ENCODE assay signal across 19 cellular contexts in genomic region chr11:86807356-86807755, GRCh38. TPM values are rescaled to one million over a fixed set of nuclear protein-coding genes. Genes with fewer than 3 reads are reported as not detected.
DNase-seq lines count a peak whose midpoint lies in the region; TF ChIP-seq lines count a peak whose summit lies in the region.
"Had no signal": no experiment of that assay in that cellular context is flagged by ENCODE, and none has a peak within 500 bp of the region (broad histone marks: within the 10 kb centered on the region; RNA-seq: fewer than 3 reads in every experiment).

No MANE protein-coding gene starts in this region.

- DNase-seq in NCI-H2227 (lab: John Stamatoyannopoulos, UW; ENCODE audit: unreplicated experiment) (peak; percentile 38), choroid plexus epithelial cell (ENCODE audit: low read depth) (peak; percentile 34), mesenchymal stem cell (no peak), retina (peak; percentile 55), NCI-H146 treated with DMSO at 0.1 percent for 48 hours (lab: John Stamatoyannopoulos, UW; ENCODE audit: unreplicated experiment) (no peak), NCI-H510A (lab: John Stamatoyannopoulos, UW) (no peak), RWPE1 (ENCODE audit: low spot score) (no peak), mucosa of gallbladder (ENCODE audit: low spot score) (no peak)
- DNase-seq: activated CD8-positive, alpha-beta memory T cell treated with anti-CD3 and anti-CD28 coated beads, Interleukin-2, amount 50 U/mL, for 4 hours; NCI-H1048; NCI-H187; NCI-H748 treated with DMSO at 0.1 percent for 48 hours; nucleus accumbens; SK-N-SH; stimulated activated CD4-positive, alpha-beta T cell treated with anti-CD3 and anti-CD28 coated beads, Interleukin-4, amount 100 ng/mL, for 1 hour; stimulated activated naive CD4-positive, alpha-beta T cell had no signal

- H2BK15ac ChIP-seq in mesenchymal stem cell (ENCODE audit: low read depth, poor library complexity, severe bottlenecking), result no peak overlapping the region

- H2BK5ac ChIP-seq in mesenchymal stem cell (ENCODE audit: low read depth, low read length, poor library complexity, severe bottlenecking), result no peak overlapping the region

- no peak overlapping the region for H2BK120ac ChIP-seq in mesenchymal stem cell (ENCODE audit: low read depth, low read length)

- H2AFZ ChIP-seq in mesenchymal stem cell (ENCODE audit: low read depth, low read length), result no peak overlapping the region

- H3K9ac ChIP-seq in mesenchymal stem cell (ENCODE audit: low read length), result no peak overlapping the region
- H3K9ac ChIP-seq: SK-N-SH had no signal

- POLR2A ChIA-PET in RWPE1 (lab: Yijun Ruan, JAX; ENCODE audit: low non-redundant PET), result no interaction called here

- no peaks in the 10 kb centered on the region for H3K9me3 ChIP-seq in mesenchymal stem cell (ENCODE audit: control insufficient read depth, low read length)
- H3K9me3 ChIP-seq: HAP-1, SK-N-SH had no signal

- peaks cover 13% of the 10 kb centered on the region for H3K4me1 ChIP-seq in mesenchymal stem cell (ENCODE audit: control insufficient read depth, insufficient read depth, low read depth, low read length)

- peak overlapping the region; percentile 30 for H3K27ac ChIP-seq in mesenchymal stem cell (ENCODE audit: low read length, poor library complexity, severe bottlenecking)
- no peak overlapping the region for H3K27ac ChIP-seq in RWPE1
- H3K27ac ChIP-seq: C4-2B, HL-60 had no signal

- no peak overlapping the region for H4K91ac ChIP-seq in mesenchymal stem cell (ENCODE audit: low read length)

- no peak overlapping the region for H2AK5ac ChIP-seq in mesenchymal stem cell (ENCODE audit: low read length, severe bottlenecking)

- no peaks in the 10 kb centered on the region for H3K79me1 ChIP-seq in mesenchymal stem cell (replicated peaks; ENCODE audit: low read length, poor library complexity, severe bottlenecking)

- H3K23ac ChIP-seq in mesenchymal stem cell (ENCODE audit: low read length in 2 of 2), result no peak overlapping the region

- H4K8ac ChIP-seq in mesenchymal stem cell (ENCODE audit: low read length), result no peak overlapping the region

- H3K4me3 ChIP-seq in choroid plexus epithelial cell (ENCODE audit: low read depth, low read length) (no peak overlapping the region), mesenchymal stem cell (ENCODE audit: insufficient read depth in 1 of 2, low read depth in 1 of 2, low read length in 2 of 2) (no peak overlapping the region)
- H3K4me3 ChIP-seq: HAP-1 had no signal

- WGBS in mesenchymal stem cell, result 56% methylated on average over 5 of the region's 5 CpGs

- H3K36me3 ChIP-seq in mesenchymal stem cell (ENCODE audit: control insufficient read depth in 1 of 2, insufficient read depth in 2 of 2, low read depth in 1 of 2, low read length in 2 of 2), result peaks cover 15 to 25% of the 10 kb centered on the region in 2 experiments
- H3K36me3 ChIP-seq: HAP-1 had no signal

- no peaks in the 10 kb centered on the region for H3K27me3 ChIP-seq in mesenchymal stem cell (ENCODE audit: control insufficient read depth in 1 of 2, insufficient read depth in 1 of 2, low read length in 2 of 2)

- no peak for TF ChIP-seq CTCF in choroid plexus epithelial cell (conservative IDR thresholded peaks at IDR 0.05; ENCODE audit: low read depth, low read length)
- TF ChIP-seq CTCF in RWPE1 (conservative IDR thresholded peaks at IDR 0.05; ENCODE audit: low read depth), result no peak

- H3K4me2 ChIP-seq in mesenchymal stem cell (ENCODE audit: low read length, poor library complexity, severe bottlenecking), result no peak overlapping the region

- peak overlapping the region in 1 of 2 experiments; percentile 19 for H3K4ac ChIP-seq in mesenchymal stem cell (ENCODE audit: low read depth in 1 of 2, low read length in 2 of 2)

- no peak overlapping the region for H3K14ac ChIP-seq in mesenchymal stem cell (ENCODE audit: low read length in 2 of 2)

- H3K18ac ChIP-seq in mesenchymal stem cell (ENCODE audit: low read depth in 1 of 2, low read length in 2 of 2), result no peak overlapping the region

- CTCF ChIA-PET in RWPE1 (lab: Yijun Ruan, JAX), result no interaction called here

- H2BK12ac ChIP-seq in mesenchymal stem cell (ENCODE audit: low read length in 2 of 2), result peak overlapping the region in 1 of 2 experiments; percentile 4

RNA-seq across cellular contexts. Expression of gene PRSS23, which starts 7.0 kb away (rescaled TPM):
- polyA plus RNA-seq in mesenchymal stem cell (2013, experiment 1 of 2), result 324 TPM
- 337 TPM for polyA plus RNA-seq in mesenchymal stem cell (2013, experiment 2 of 2)
- total RNA-seq in mucosa of gallbladder, result 178 TPM

Comparison
In these comparisons a context has a peak if more than half of its experiments do, and no peak if none do; other contexts are left out.
1. DNase-seq: peak in NCI-H2227 (single experiment), choroid plexus epithelial cell (single experiment) and retina (single experiment); none in mesenchymal stem cell (single experiment), NCI-H146 treated with DMSO at 0.1 percent for 48 hours (single experiment), NCI-H510A (single experiment), RWPE1 (single experiment) and mucosa of gallbladder (single experiment).